8 cellular contexts compared by ENCODE assay signal in the genomic region with DNA sequence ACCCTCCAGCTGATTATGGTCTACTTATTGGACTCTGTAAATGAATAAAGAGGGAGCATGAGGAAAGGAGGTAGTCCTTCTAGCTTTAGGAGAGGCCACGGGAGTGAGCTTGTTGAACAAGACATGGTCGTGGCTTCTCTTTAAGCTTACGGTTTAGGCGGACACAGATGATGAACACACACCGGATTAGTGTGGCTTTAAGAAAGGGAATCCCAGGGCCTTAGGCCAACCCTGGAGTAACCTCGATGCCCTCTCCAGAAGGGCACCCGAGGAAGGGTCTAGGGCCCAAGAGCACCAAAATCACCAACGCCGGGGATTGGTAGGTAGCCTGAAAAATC. TPM values are rescaled to one million over a fixed set of nuclear protein-coding genes. Genes with fewer than 3 reads are reported as not detected.
DNase-seq lines count a peak whose midpoint lies in the region; ATAC-seq and TF ChIP-seq lines count a peak whose summit lies in the region.

No MANE protein-coding gene starts in this region.

- ATAC-seq in GM18520 (IDR thresholded peaks at IDR 0.05; ENCODE audit: unreplicated experiment) (peak; percentile 0), HG02571 (IDR thresholded peaks at IDR 0.05; ENCODE audit: unreplicated experiment) (peak; percentile 0), RWPE2 (ENCODE audit: low read depth) (no peak)

- H3K27ac ChIP-seq in RWPE2 (ENCODE audit: poor library complexity, severe bottlenecking) (no peak overlapping the region), temporal lobe (ENCODE audit: low read depth, low read length) (peak overlapping the region; percentile 68)

- no peak for DNase-seq in RWPE2 (ENCODE audit: low spot score)
- DNase-seq in fibroblast of villous mesenchyme (ENCODE audit: low read depth) = no peak
- no peak for DNase-seq in epidermal melanocyte (ENCODE audit: insufficient read length, low spot score)
- DNase-seq in GF-D8 (lab: John Stamatoyannopoulos, UW) = no peak
- no peak for DNase-seq in EL

- H3K9me3 ChIP-seq in RWPE2 (ENCODE audit: severe bottlenecking) = no peaks in the 10 kb centered on the region

- peak overlapping the region; percentile 79 for H3K4me3 ChIP-seq in RWPE2 (ENCODE audit: severe bottlenecking)
- peak overlapping the region; percentile 33 for H3K4me3 ChIP-seq in fibroblast of villous mesenchyme (ENCODE audit: low read depth, low read length)

- peaks cover 40% of the 10 kb centered on the region for H3K36me3 ChIP-seq in RWPE2 (ENCODE audit: low read depth)

- TF ChIP-seq CTCF in RWPE2 (IDR thresholded peaks at IDR 0.05; ENCODE audit: poor library complexity, severe bottlenecking) = no peak
- TF ChIP-seq CTCF in fibroblast of villous mesenchyme (IDR thresholded peaks at IDR 0.05; ENCODE audit: insufficient read depth, low read depth, low read length) = no peak

- peaks cover 26% of the 10 kb centered on the region for H3K4me1 ChIP-seq in RWPE2 (ENCODE audit: insufficient read depth, poor library complexity, severe bottlenecking)

- H3K27me3 ChIP-seq in RWPE2 (ENCODE audit: insufficient read depth, poor library complexity, severe bottlenecking) = no peaks in the 10 kb centered on the region

RNA-seq across cellular contexts. Expression of a gene that starts 39.4 kb away (rescaled TPM):
- total RNA-seq in fibroblast of villous mesenchyme (under 0.01 and 0.32 TPM in 2 replicates), temporal lobe (0.98 TPM)

RNA-seq across cellular contexts. Expression of a gene that starts 52.7 kb away (rescaled TPM):
- total RNA-seq in fibroblast of villous mesenchyme (13.5 and 19.4 TPM in 2 replicates), temporal lobe (60.0 TPM)
